11 cellular contexts compared by ENCODE assay signal in the genomic region with DNA sequence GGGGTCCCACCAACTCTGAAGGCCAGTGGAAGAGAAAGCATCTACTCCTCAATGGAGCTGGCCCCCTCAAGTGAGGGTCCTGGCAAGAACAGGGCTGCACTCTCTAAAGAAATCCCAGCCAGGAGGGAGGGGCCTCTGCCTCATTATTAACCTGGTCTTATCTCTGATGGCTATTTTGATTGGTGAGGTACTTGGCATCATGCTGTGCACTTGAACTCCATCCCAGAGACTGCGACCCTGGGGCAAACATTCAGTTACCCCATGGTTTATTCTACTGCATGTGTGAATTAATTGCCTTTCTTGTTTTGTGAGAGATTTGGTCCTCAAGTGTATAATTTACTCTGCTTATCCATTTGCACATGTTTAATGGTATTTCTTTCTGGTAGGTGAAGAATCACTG.
"Had no signal": no experiment of that assay in that cellular context is flagged by ENCODE, and none has a peak within 500 bp of the region (broad histone marks: within the 10 kb centered on the region; RNA-seq: fewer than 3 reads in every experiment).

No MANE protein-coding gene starts in this region.

- H2AFZ ChIP-seq: hepatocyte had no signal

- H3K4me1 ChIP-seq: psoas muscle, right lobe of liver, upper lobe of right lung, vagina had no signal

- H3K9me3 ChIP-seq: psoas muscle, right lobe of liver, tibial artery, upper lobe of right lung, vagina had no signal

- H3K27ac Mint-ChIP-seq: dendritic cell treated with granulocyte-macrophage colony-stimulating factor and Interleukin-4, amounts not matched to agents 40 ng/mL and 50 ng/mL, for 4 days; naive thymus-derived CD4-positive, alpha-beta T cell; nephron progenitor cell; stimulated activated effector memory CD8-positive, alpha-beta T cell treated with anti-CD3 and anti-CD28 coated beads, Interleukin-12 subunit alpha, Interleukin-12 subunit beta, amount 100 ng/mL, for 72 hours; stimulated activated naive CD8-positive, alpha-beta T cell treated with anti-CD3 and anti-CD28 coated beads, Interleukin-15, Interleukin-2, amounts not matched to agents 100 ng/mL and 50 ng/mL, for 24 hours had no signal

- H3K27me3 ChIP-seq: hepatocyte, vagina had no signal

- H3K4me3 Mint-ChIP-seq: dendritic cell treated with granulocyte-macrophage colony-stimulating factor and Interleukin-4, amounts not matched to agents 40 ng/mL and 50 ng/mL, for 4 days; naive thymus-derived CD4-positive, alpha-beta T cell; nephron progenitor cell; stimulated activated effector memory CD8-positive, alpha-beta T cell treated with anti-CD3 and anti-CD28 coated beads, Interleukin-12 subunit alpha, Interleukin-12 subunit beta, amount 100 ng/mL, for 72 hours; stimulated activated naive CD8-positive, alpha-beta T cell treated with anti-CD3 and anti-CD28 coated beads, Interleukin-15, Interleukin-2, amounts not matched to agents 100 ng/mL and 50 ng/mL, for 24 hours had no signal

- H3K79me2 ChIP-seq: hepatocyte had no signal

- H3K4me2 ChIP-seq: hepatocyte had no signal

- H3K9me3 Mint-ChIP-seq: dendritic cell treated with granulocyte-macrophage colony-stimulating factor and Interleukin-4, amounts not matched to agents 40 ng/mL and 50 ng/mL, for 4 days; naive thymus-derived CD4-positive, alpha-beta T cell; nephron progenitor cell; stimulated activated effector memory CD8-positive, alpha-beta T cell treated with anti-CD3 and anti-CD28 coated beads, Interleukin-12 subunit alpha, Interleukin-12 subunit beta, amount 100 ng/mL, for 72 hours; stimulated activated naive CD8-positive, alpha-beta T cell treated with anti-CD3 and anti-CD28 coated beads, Interleukin-15, Interleukin-2, amounts not matched to agents 100 ng/mL and 50 ng/mL, for 24 hours had no signal

- H3K36me3 ChIP-seq: right lobe of liver, tibial artery, upper lobe of right lung, vagina had no signal

- H3K27ac ChIP-seq: hepatocyte, psoas muscle, right lobe of liver, tibial artery, upper lobe of right lung, vagina had no signal

- H3K4me3 ChIP-seq: hepatocyte, psoas muscle, right lobe of liver, tibial artery, upper lobe of right lung, vagina had no signal

- H3K36me3 Mint-ChIP-seq: naive thymus-derived CD4-positive, alpha-beta T cell; stimulated activated effector memory CD8-positive, alpha-beta T cell treated with anti-CD3 and anti-CD28 coated beads, Interleukin-12 subunit alpha, Interleukin-12 subunit beta, amount 100 ng/mL, for 72 hours had no signal

- ATAC-seq: naive thymus-derived CD4-positive, alpha-beta T cell; psoas muscle; stimulated activated effector memory CD8-positive, alpha-beta T cell treated with anti-CD3 and anti-CD28 coated beads, Interleukin-12 subunit alpha, Interleukin-12 subunit beta, amount 100 ng/mL, for 72 hours had no signal
